ENCODE assay signal across 1 cellular context in genomic region chr6:143060806-143061596, GRCh38.
TF ChIP-seq lines count a peak whose summit lies in the region.

TSS of gene AIG1 (plus strand) at chr6:143060889. CDS start at chr6:143060926, 37 bp downstream.

TF ChIP-seq in K562, 482 proteins besides CTCF, POLR2A, EP300 and RAD21 (continued from another document and continues in another):
- TF ChIP-seq ARID4B (CRISPR knock-in tag; IDR thresholded peaks at IDR 0.05): no peak
- TF ChIP-seq NR2C1 (IDR thresholded peaks at IDR 0.05): no peak
- TF ChIP-seq NR2C1 (tag; IDR thresholded peaks at IDR 0.05): 0 out of 2 replicates have a peak, but pooled peaks have one; percentile 8
- TF ChIP-seq CBX3 (IDR thresholded peaks at IDR 0.05; ENCODE audit: borderline replicate concordance in 1 of 2, low read length in 2 of 2): no peak
- peak; percentile 72 for TF ChIP-seq ZNF431 (CRISPR knock-in tag; IDR thresholded peaks at IDR 0.05)
- TF ChIP-seq CBX2 (IDR thresholded peaks at IDR 0.05; ENCODE audit: insufficient read depth, low read length, poor library complexity, severe bottlenecking): no peak
- peak; percentile 59 for TF ChIP-seq ZFX (CRISPR knock-in tag; IDR thresholded peaks at IDR 0.05)
- TF ChIP-seq ZNF551 (CRISPR knock-in tag; IDR thresholded peaks at IDR 0.05): no peak
- no peak for TF ChIP-seq SRSF1 (IDR thresholded peaks at IDR 0.05; ENCODE audit: low read depth, low read length)
- 0 out of 2 replicates have a peak, but pooled peaks have one; percentile 27 for TF ChIP-seq HIVEP1 (CRISPR knock-in tag; IDR thresholded peaks at IDR 0.05)
- TF ChIP-seq BHLHE40 (IDR thresholded peaks at IDR 0.05; ENCODE audit: low read length): peak; percentile 93
- TF ChIP-seq TGIF2 (CRISPR knock-in tag; IDR thresholded peaks at IDR 0.05): no peak
- no peak for TF ChIP-seq RERE (CRISPR knock-in tag; IDR thresholded peaks at IDR 0.05; ENCODE audit: borderline replicate concordance)
- TF ChIP-seq E2F6 (IDR thresholded peaks at IDR 0.05; ENCODE audit: borderline replicate concordance in 1 of 2, extremely low read depth in 1 of 2, insufficient read depth in 1 of 2, insufficient read length in 1 of 2, low read depth in 1 of 2, low read length in 1 of 2, poor library complexity in 1 of 2, severe bottlenecking in 1 of 2): peak; percentile 44 to 90
- TF ChIP-seq YBX1 (IDR thresholded peaks at IDR 0.05): no peak
- no peak for TF ChIP-seq SNAPC5 (CRISPR knock-in tag; IDR thresholded peaks at IDR 0.05)
- peak in 1 of 2 experiments; percentile 59 for TF ChIP-seq AFF1 (IDR thresholded peaks at IDR 0.05; ENCODE audit: low read depth in 1 of 2, partially characterized antibody in 2 of 2)
- no peak for TF ChIP-seq CHAMP1 (IDR thresholded peaks at IDR 0.05)
- TF ChIP-seq U2AF2 (optimal IDR thresholded peaks at IDR 0.05; ENCODE audit: low read depth, low read length): no peak
- no peak for TF ChIP-seq CBFB (CRISPR knock-in tag; IDR thresholded peaks at IDR 0.05)
- TF ChIP-seq HNRNPL (IDR thresholded peaks at IDR 0.05; ENCODE audit: low read depth, low read length): no peak
- no peak for TF ChIP-seq PHF20 (IDR thresholded peaks at IDR 0.05; ENCODE audit: partially characterized antibody)
- no peak for TF ChIP-seq RHOXF2B (CRISPR knock-in tag; conservative IDR thresholded peaks at IDR 0.05)
- TF ChIP-seq NUFIP1 (IDR thresholded peaks at IDR 0.05; ENCODE audit: partially characterized antibody): no peak
- TF ChIP-seq ARID1B (IDR thresholded peaks at IDR 0.05): peak; percentile 19; the same call in 1 of the 2 replicates
- TF ChIP-seq POU5F1 (IDR thresholded peaks at IDR 0.05; ENCODE audit: borderline replicate concordance, low read depth, low read length, partially characterized antibody): no peak
- TF ChIP-seq ZBED1 (IDR thresholded peaks at IDR 0.05): no peak
- TF ChIP-seq CREB5 (CRISPR knock-in tag; IDR thresholded peaks at IDR 0.05): no peak
- TF ChIP-seq AFF4 (CRISPR knock-in tag; IDR thresholded peaks at IDR 0.05): no peak
- no peak for TF ChIP-seq E2F5 (CRISPR knock-in tag; IDR thresholded peaks at IDR 0.05)
- peak; percentile 0 for TF ChIP-seq NEUROD1 (IDR thresholded peaks at IDR 0.05; ENCODE audit: borderline replicate concordance, low read depth, low read length, partially characterized antibody)
- no peak for TF ChIP-seq ZNF668 (CRISPR knock-in tag; IDR thresholded peaks at IDR 0.05)
- 0 out of 2 replicates have a peak, but pooled peaks have one; percentile 21 for TF ChIP-seq TRIM28 (IDR thresholded peaks at IDR 0.05)
